ENCODE assay signal across 1 cellular context in genomic region chr16:29900102-29900887, GRCh38.
TF ChIP-seq lines count a peak whose summit lies in the region.

A gene with protein sequence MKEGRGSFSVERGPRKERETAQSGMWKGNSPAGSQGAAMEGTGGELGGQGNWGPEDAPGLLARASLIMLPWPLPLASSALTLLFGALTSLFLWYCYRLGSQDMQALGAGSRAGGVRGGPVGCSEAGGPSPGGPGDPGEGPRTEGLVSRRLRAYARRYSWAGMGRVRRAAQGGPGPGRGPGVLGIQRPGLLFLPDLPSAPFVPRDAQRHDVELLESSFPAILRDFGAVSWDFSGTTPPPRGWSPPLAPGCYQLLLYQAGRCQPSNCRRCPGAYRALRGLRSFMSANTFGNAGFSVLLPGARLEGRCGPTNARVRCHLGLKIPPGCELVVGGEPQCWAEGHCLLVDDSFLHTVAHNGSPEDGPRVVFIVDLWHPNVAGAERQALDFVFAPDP (plus strand): TSS chr16:29900488. CDS start chr16:29900972, 484 bp downstream.

TF ChIP-seq in SK-N-SH, 30 proteins besides CTCF, POLR2A, EP300 and RAD21 (continued from another document):
- TF ChIP-seq, protein P1, sequence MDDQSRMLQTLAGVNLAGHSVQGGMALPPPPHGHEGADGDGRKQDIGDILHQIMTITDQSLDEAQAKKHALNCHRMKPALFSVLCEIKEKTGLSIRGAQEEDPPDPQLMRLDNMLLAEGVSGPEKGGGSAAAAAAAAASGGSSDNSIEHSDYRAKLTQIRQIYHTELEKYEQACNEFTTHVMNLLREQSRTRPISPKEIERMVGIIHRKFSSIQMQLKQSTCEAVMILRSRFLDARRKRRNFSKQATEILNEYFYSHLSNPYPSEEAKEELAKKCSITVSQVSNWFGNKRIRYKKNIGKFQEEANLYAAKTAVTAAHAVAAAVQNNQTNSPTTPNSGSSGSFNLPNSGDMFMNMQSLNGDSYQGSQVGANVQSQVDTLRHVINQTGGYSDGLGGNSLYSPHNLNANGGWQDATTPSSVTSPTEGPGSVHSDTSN (IDR thresholded peaks at IDR 0.05) = peak; percentile 15; the same call in 1 of the 2 replicates
- TF ChIP-seq FOXM1 (IDR thresholded peaks at IDR 0.05; ENCODE audit: low read depth) (no peak), MEF2A (IDR thresholded peaks at IDR 0.05; ENCODE audit: borderline replicate concordance, low read depth) (no peak), RXRA (IDR thresholded peaks at IDR 0.05; ENCODE audit: borderline replicate concordance, low read depth) (no peak), EZH2phosphoT487 (IDR thresholded peaks at IDR 0.05; ENCODE audit: borderline replicate concordance, low read depth) (no peak), TEAD4 (IDR thresholded peaks at IDR 0.05; ENCODE audit: borderline replicate concordance, insufficient read depth) (no peak), JUND (IDR thresholded peaks at IDR 0.05) (no peak; the same call in 1 of the 2 replicates), NRF1 (IDR thresholded peaks at IDR 0.05; ENCODE audit: low read depth, low read length) (no peak), CHD2 (IDR thresholded peaks at IDR 0.05; ENCODE audit: low read length, partially characterized antibody) (peak; percentile 54), FOXJ3 (CRISPR knock-in tag; IDR thresholded peaks at IDR 0.05) (peak; percentile 26; the same call in 1 of the 2 replicates), TAF1 (IDR thresholded peaks at IDR 0.05; ENCODE audit: borderline replicate concordance, low read depth, low read length) (peak; percentile 66; the same call in 1 of the 2 replicates), GABPA (IDR thresholded peaks at IDR 0.05; ENCODE audit: low read depth) (no peak; the same call in 1 of the 2 replicates), POLR2AphosphoS5 (IDR thresholded peaks at IDR 0.05; ENCODE audit: low read depth, low read length) (peak; percentile 52), ZBTB33 (IDR thresholded peaks at IDR 0.05; ENCODE audit: borderline replicate concordance, low read depth) (no peak), RFX5 (IDR thresholded peaks at IDR 0.05; ENCODE audit: low read length) (no peak), ELF1 (IDR thresholded peaks at IDR 0.05) (peak; percentile 43; the same call in 1 of the 2 replicates), GATA2 (CRISPR knock-in tag; IDR thresholded peaks at IDR 0.05) (no peak), SMC3 (IDR thresholded peaks at IDR 0.05; ENCODE audit: low read depth, low read length) (no peak), NFIC (IDR thresholded peaks at IDR 0.05; ENCODE audit: borderline replicate concordance) (no peak), USF1 (IDR thresholded peaks at IDR 0.05; ENCODE audit: borderline replicate concordance, low read depth) (peak; percentile 78; the same call in 1 of the 2 replicates), SIN3A (IDR thresholded peaks at IDR 0.05; ENCODE audit: borderline replicate concordance, low read depth, low read length) (peak; percentile 43; the same call in 1 of the 2 replicates)
- TF ChIP-seq, protein P2, sequence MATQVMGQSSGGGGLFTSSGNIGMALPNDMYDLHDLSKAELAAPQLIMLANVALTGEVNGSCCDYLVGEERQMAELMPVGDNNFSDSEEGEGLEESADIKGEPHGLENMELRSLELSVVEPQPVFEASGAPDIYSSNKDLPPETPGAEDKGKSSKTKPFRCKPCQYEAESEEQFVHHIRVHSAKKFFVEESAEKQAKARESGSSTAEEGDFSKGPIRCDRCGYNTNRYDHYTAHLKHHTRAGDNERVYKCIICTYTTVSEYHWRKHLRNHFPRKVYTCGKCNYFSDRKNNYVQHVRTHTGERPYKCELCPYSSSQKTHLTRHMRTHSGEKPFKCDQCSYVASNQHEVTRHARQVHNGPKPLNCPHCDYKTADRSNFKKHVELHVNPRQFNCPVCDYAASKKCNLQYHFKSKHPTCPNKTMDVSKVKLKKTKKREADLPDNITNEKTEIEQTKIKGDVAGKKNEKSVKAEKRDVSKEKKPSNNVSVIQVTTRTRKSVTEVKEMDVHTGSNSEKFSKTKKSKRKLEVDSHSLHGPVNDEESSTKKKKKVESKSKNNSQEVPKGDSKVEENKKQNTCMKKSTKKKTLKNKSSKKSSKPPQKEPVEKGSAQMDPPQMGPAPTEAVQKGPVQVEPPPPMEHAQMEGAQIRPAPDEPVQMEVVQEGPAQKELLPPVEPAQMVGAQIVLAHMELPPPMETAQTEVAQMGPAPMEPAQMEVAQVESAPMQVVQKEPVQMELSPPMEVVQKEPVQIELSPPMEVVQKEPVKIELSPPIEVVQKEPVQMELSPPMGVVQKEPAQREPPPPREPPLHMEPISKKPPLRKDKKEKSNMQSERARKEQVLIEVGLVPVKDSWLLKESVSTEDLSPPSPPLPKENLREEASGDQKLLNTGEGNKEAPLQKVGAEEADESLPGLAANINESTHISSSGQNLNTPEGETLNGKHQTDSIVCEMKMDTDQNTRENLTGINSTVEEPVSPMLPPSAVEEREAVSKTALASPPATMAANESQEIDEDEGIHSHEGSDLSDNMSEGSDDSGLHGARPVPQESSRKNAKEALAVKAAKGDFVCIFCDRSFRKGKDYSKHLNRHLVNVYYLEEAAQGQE (IDR thresholded peaks at IDR 0.05; ENCODE audit: low read depth, low read length) = peak; percentile 64; the same call in 1 of the 2 replicates
- TF ChIP-seq, protein P3, sequence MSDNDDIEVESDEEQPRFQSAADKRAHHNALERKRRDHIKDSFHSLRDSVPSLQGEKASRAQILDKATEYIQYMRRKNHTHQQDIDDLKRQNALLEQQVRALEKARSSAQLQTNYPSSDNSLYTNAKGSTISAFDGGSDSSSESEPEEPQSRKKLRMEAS (IDR thresholded peaks at IDR 0.05; ENCODE audit: low read depth) = peak; percentile 96
- TF ChIP-seq, protein P4, sequence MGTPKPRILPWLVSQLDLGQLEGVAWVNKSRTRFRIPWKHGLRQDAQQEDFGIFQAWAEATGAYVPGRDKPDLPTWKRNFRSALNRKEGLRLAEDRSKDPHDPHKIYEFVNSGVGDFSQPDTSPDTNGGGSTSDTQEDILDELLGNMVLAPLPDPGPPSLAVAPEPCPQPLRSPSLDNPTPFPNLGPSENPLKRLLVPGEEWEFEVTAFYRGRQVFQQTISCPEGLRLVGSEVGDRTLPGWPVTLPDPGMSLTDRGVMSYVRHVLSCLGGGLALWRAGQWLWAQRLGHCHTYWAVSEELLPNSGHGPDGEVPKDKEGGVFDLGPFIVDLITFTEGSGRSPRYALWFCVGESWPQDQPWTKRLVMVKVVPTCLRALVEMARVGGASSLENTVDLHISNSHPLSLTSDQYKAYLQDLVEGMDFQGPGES (IDR thresholded peaks at IDR 0.05; ENCODE audit: low read depth, low read length) = no peak
